18 cellular contexts compared by ENCODE assay signal in the genomic region with DNA sequence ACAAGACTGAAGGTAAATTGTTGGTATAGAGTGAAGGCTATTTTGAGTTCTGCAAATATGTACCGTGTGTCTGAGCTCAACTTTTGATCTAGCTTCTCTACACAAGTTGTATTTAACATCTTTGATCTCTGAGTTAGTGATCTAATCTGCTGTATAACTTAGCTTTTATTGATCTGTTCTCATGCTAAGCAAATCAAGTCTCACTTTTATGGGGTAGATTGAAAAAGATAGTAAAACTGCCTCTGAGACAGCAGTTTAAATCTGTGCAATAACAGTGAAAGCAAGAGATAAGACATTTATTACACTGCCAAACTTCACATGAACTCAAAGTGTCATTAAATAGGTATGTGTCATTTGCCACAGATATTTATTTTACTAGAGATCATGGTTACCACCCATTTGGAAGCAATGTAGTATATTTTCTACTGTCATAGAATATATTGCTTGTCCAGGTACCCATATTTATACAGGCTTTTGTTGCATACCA.
"Had no signal": no experiment of that assay in that cellular context is flagged by ENCODE, and none has a peak within 500 bp of the region (broad histone marks: within the 10 kb centered on the region; RNA-seq: fewer than 3 reads in every experiment).

No MANE protein-coding gene starts in this region.

- H3K27ac Mint-ChIP-seq: activated CD8-positive, alpha-beta T cell treated with anti-CD3 and anti-CD28 coated beads for 36 hours; activated naive CD8-positive, alpha-beta T cell treated with anti-CD3 and anti-CD28 coated beads, Interleukin-2, amount 10 ng/mL, durations not matched to agents 7 days and 5 days; memory B cell; nephron had no signal

- H3K4me3 Mint-ChIP-seq: activated CD8-positive, alpha-beta T cell treated with anti-CD3 and anti-CD28 coated beads for 36 hours; activated naive CD8-positive, alpha-beta T cell treated with anti-CD3 and anti-CD28 coated beads, Interleukin-2, amount 10 ng/mL, durations not matched to agents 7 days and 5 days; memory B cell; nephron had no signal

- H3K27me3 ChIP-seq: dorsolateral prefrontal cortex, esophagus squamous epithelium, left lung, transverse colon had no signal

- H3K9me3 ChIP-seq: esophagus squamous epithelium, left lung, transverse colon had no signal

- H3K36me3 Mint-ChIP-seq: activated naive CD8-positive, alpha-beta T cell treated with anti-CD3 and anti-CD28 coated beads, Interleukin-2, amount 10 ng/mL, durations not matched to agents 7 days and 5 days; memory B cell had no signal

- H3K4me1 ChIP-seq: esophagus squamous epithelium, left lung had no signal

- H3K36me3 ChIP-seq: esophagus squamous epithelium, left lung, transverse colon, WERI-Rb-1 had no signal

- DNase-seq: activated CD4-positive, alpha-beta T cell treated with anti-CD3 and anti-CD28 coated beads for 4 hours; activated CD8-positive, alpha-beta memory T cell treated with anti-CD3 and anti-CD28 coated beads, Interleukin-2, amount 50 U/mL, for 48 hours; activated CD8-positive, alpha-beta T cell treated with anti-CD3 and anti-CD28 coated beads for 36 hours; activated naive CD8-positive, alpha-beta T cell treated with anti-CD3 and anti-CD28 coated beads, Interleukin-2, amount 10 ng/mL, durations not matched to agents 7 days and 5 days; aorta; dorsolateral prefrontal cortex; esophagus squamous epithelium; head of caudate nucleus; left lung; stimulated activated CD4-positive, alpha-beta T cell treated with anti-CD3 and anti-CD28 coated beads, Interleukin-2, amount 100 ng/mL, for 24 hours; stimulated activated naive CD4-positive, alpha-beta T cell; substantia nigra; T-helper 9 cell; transverse colon; WERI-Rb-1 had no signal

- H3K9me3 Mint-ChIP-seq: activated CD8-positive, alpha-beta T cell treated with anti-CD3 and anti-CD28 coated beads for 36 hours; nephron had no signal

- H3K27ac ChIP-seq: dorsolateral prefrontal cortex, esophagus squamous epithelium, left lung, transverse colon, WERI-Rb-1 had no signal

- H3K4me1 Mint-ChIP-seq: activated naive CD8-positive, alpha-beta T cell treated with anti-CD3 and anti-CD28 coated beads, Interleukin-2, amount 10 ng/mL, durations not matched to agents 7 days and 5 days; memory B cell; nephron had no signal

- H3K4me3 ChIP-seq: dorsolateral prefrontal cortex, esophagus squamous epithelium, left lung, transverse colon had no signal

- ATAC-seq: activated CD8-positive, alpha-beta T cell treated with anti-CD3 and anti-CD28 coated beads for 36 hours; left lung; sciatic nerve had no signal

- H3K27me3 Mint-ChIP-seq: activated CD8-positive, alpha-beta T cell treated with anti-CD3 and anti-CD28 coated beads for 36 hours; activated naive CD8-positive, alpha-beta T cell treated with anti-CD3 and anti-CD28 coated beads, Interleukin-2, amount 10 ng/mL, durations not matched to agents 7 days and 5 days; memory B cell had no signal
